12 cellular contexts compared by ENCODE assay signal in genomic region chr19:38695832-38696732, GRCh38. TPM values are rescaled to one million over a fixed set of nuclear protein-coding genes. Genes with fewer than 3 reads are reported as not detected.
A peak's percentile ranks its signal among the peaks of the same experiment; 100 is the strongest.
DNase-seq lines count a peak whose midpoint lies in the region; ATAC-seq, FAIRE-seq and TF ChIP-seq lines count a peak whose summit lies in the region.
"Had no signal": no experiment of that assay in that cellular context is flagged by ENCODE, and none has a peak within 500 bp of the region (broad histone marks: within the 10 kb centered on the region; RNA-seq: fewer than 3 reads in every experiment).

No MANE protein-coding gene starts in this region.

- no peak overlapping the region for H3K4me3 ChIP-seq in astrocyte (ENCODE audit: insufficient read depth, low read depth, low read length)
- no peak overlapping the region for H3K4me3 ChIP-seq in lower lobe of right lung

- H3K36me3 Mint-ChIP-seq in HFFc6 (ENCODE audit: low read depth) (peaks cover 73% of the 10 kb centered on the region), astrocyte (ENCODE audit: low read depth, unreplicated experiment) (peaks cover 8% of the 10 kb centered on the region)
- peaks cover 15 to 39% of the 10 kb centered on the region in 2 donors for H3K36me3 Mint-ChIP-seq in stimulated activated naive B cell treated with anti-CD40 and anti-IgM and Interleukin-4, amounts not matched to agents 10 μg/mL and 1 μg/mL and 100 μg/mL, for 72 hours

- H2AFZ ChIP-seq in astrocyte (ENCODE audit: low read depth, low read length): no peak overlapping the region

- FAIRE-seq in astrocyte (lab: Jason Lieb, UNC) (no peak), GM19239 (lab: Jason Lieb, UNC) (no peak)

- H3K9me3 Mint-ChIP-seq in HFFc6 (no peaks in the 10 kb centered on the region), astrocyte (ENCODE audit: unreplicated experiment) (no peaks in the 10 kb centered on the region)
- no peaks in the 10 kb centered on the region for H3K9me3 Mint-ChIP-seq in stimulated activated naive B cell treated with anti-CD40 and anti-IgM and Interleukin-4, amounts not matched to agents 10 μg/mL and 1 μg/mL and 100 μg/mL, for 72 hours

- ATAC-seq in lower lobe of right lung: no peak
- no peak for ATAC-seq in stimulated activated naive B cell treated with anti-CD40 and anti-IgM and Interleukin-4, amounts not matched to agents 10 μg/mL and 1 μg/mL and 100 μg/mL, for 72 hours (replicated peaks)
- no peak for ATAC-seq in GM19397 (IDR thresholded peaks at IDR 0.05; ENCODE audit: unreplicated experiment)

- H3K27ac ChIP-seq in astrocyte (ENCODE audit: low read depth, low read length) (peak overlapping the region; percentile 1), lower lobe of right lung (peak overlapping the region; percentile 79)

- H3K9me3 ChIP-seq in astrocyte (ENCODE audit: insufficient read depth, low read depth, low read length) (no peaks in the 10 kb centered on the region), lower lobe of right lung (no peaks in the 10 kb centered on the region)

- intact Hi-C loops in lower lobe of right lung (cut with DNase I): no loop called here

- H3K4me1 ChIP-seq in astrocyte (ENCODE audit: insufficient read depth, low read length): peaks cover 46% of the 10 kb centered on the region
- H3K4me1 ChIP-seq in lower lobe of right lung: peaks cover 100% of the 10 kb centered on the region

- H3K79me2 ChIP-seq in astrocyte (ENCODE audit: insufficient read depth, low read length): peaks cover 93% of the 10 kb centered on the region

- H3K27me3 Mint-ChIP-seq in HFFc6 (ENCODE audit: insufficient read depth) (peaks cover 41% of the 10 kb centered on the region), astrocyte (ENCODE audit: low read depth, unreplicated experiment) (no peaks in the 10 kb centered on the region)
- no peaks in the 10 kb centered on the region for H3K27me3 Mint-ChIP-seq in stimulated activated naive B cell treated with anti-CD40 and anti-IgM and Interleukin-4, amounts not matched to agents 10 μg/mL and 1 μg/mL and 100 μg/mL, for 72 hours

- peaks cover 19% of the 10 kb centered on the region for H3K36me3 ChIP-seq in astrocyte (ENCODE audit: insufficient read depth, low read length)
- H3K36me3 ChIP-seq in lower lobe of right lung: peaks cover 41% of the 10 kb centered on the region

- peak overlapping the region; percentile 100 for H3K27ac Mint-ChIP-seq in HFFc6
- H3K27ac Mint-ChIP-seq in astrocyte (ENCODE audit: unreplicated experiment): peak overlapping the region; percentile 72
- H3K27ac Mint-ChIP-seq in stimulated activated naive B cell treated with anti-CD40 and anti-IgM and Interleukin-4, amounts not matched to agents 10 μg/mL and 1 μg/mL and 100 μg/mL, for 72 hours: peak overlapping the region; percentile 91

- no peaks in the 10 kb centered on the region for H3K27me3 ChIP-seq in astrocyte (ENCODE audit: insufficient read depth, low read length)
- H3K27me3 ChIP-seq in lower lobe of right lung (ENCODE audit: low read depth): no peaks in the 10 kb centered on the region

- H4K20me1 ChIP-seq in astrocyte (ENCODE audit: insufficient read depth, low read length): peaks cover 50% of the 10 kb centered on the region

- H3K9ac ChIP-seq in astrocyte (ENCODE audit: low read length): no peak overlapping the region

- no peak overlapping the region for H3K4me2 ChIP-seq in astrocyte (ENCODE audit: low read length)

- peaks cover 63% of the 10 kb centered on the region for H3K4me1 Mint-ChIP-seq in HFFc6 (ENCODE audit: low read depth)
- H3K4me1 Mint-ChIP-seq in astrocyte (ENCODE audit: low read depth, unreplicated experiment): peaks cover 56% of the 10 kb centered on the region
- peaks cover 52 to 66% of the 10 kb centered on the region in 2 donors for H3K4me1 Mint-ChIP-seq in stimulated activated naive B cell treated with anti-CD40 and anti-IgM and Interleukin-4, amounts not matched to agents 10 μg/mL and 1 μg/mL and 100 μg/mL, for 72 hours

- H3K4me3 Mint-ChIP-seq in HFFc6 (no peak overlapping the region; the same call in 1 of the 2 replicates), astrocyte (ENCODE audit: unreplicated experiment) (no peak overlapping the region)
- no peak overlapping the region for H3K4me3 Mint-ChIP-seq in stimulated activated naive B cell treated with anti-CD40 and anti-IgM and Interleukin-4, amounts not matched to agents 10 μg/mL and 1 μg/mL and 100 μg/mL, for 72 hours

- TF ChIP-seq CTCF in HFFc6 (IDR thresholded peaks at IDR 0.05): no peak
- no peak for TF ChIP-seq CTCF in astrocyte (IDR thresholded peaks at IDR 0.05; ENCODE audit: insufficient read depth, low read depth, low read length)
- no peak for TF ChIP-seq CTCF in lower lobe of right lung (IDR thresholded peaks at IDR 0.05)

- DNase-seq in HFFc6: no peak
- DNase-seq in astrocyte (ENCODE audit: low read depth): no peak
- no peak for DNase-seq in lower lobe of right lung
- DNase-seq in stimulated activated naive B cell treated with anti-CD40 and anti-IgM and Interleukin-4, amounts not matched to agents 10 μg/mL and 1 μg/mL and 100 μg/mL, for 72 hours: no peak
- DNase-seq in GM19239 (ENCODE audit: insufficient read length, low spot score): no peak
- DNase-seq in anterior cingulate cortex (lab: John Stamatoyannopoulos, UW): no peak
- no peak for DNase-seq in activated T-cell treated with anti-CD3 and anti-CD28 coated beads for 4 hours
- DNase-seq: activated CD4-positive, alpha-beta T cell treated with anti-CD3 and anti-CD28 coated beads, Interleukin-2, amount 50 U/mL, for 48 hours; DMS79; NCI-H1930; posterior cingulate gyrus had no signal

RNA-seq across cellular contexts. Expression of gene CAPN12, which starts 48.2 kb away (rescaled TPM):
- under 1 TPM; 0.09 to 0.45 (median 0.19) TPM for total RNA-seq in HFFc6 (2021; fragmentation: NEBNext Ultra II Directional; extraction: Animal tissue kit (Norgen Biotek cat#: 25700))
- total RNA-seq in astrocyte (4.6 and 6.0 TPM in 2 replicates), lower lobe of right lung (18.2 TPM)

RNA-seq across cellular contexts. Expression of gene ACTN4, which starts 48.6 kb away (rescaled TPM):
- total RNA-seq in HFFc6 (2021; fragmentation: NEBNext Ultra II Directional; extraction: Animal tissue kit (Norgen Biotek cat#: 25700)): 1,000 to 10,000 TPM in 5 of 6 experiments, 100 to 1,000 TPM in 1; 972 to 1,299 (median 1,250) TPM
- 805 and 879 TPM in 2 replicates for total RNA-seq in astrocyte
- total RNA-seq in lower lobe of right lung: 454 TPM
